8 cellular contexts compared by ENCODE assay signal in the genomic region with DNA sequence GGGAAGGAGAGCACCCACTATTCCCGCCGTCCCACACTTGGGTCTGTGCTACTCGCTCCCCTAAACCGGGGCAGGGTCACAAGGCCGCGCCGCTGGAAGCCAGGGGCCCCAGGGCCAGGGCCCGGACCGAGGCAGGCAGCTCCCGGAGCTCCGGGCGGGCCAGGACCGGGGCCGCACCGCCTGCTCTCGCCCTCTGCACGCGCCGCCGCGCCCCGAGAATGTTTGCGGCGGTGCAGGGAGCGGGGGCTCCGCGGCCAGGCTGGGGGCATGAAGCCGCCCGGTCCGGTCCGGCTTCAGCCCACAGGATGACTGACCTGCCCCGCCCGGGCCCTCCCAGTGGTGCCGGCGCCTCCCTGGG. TPM values are rescaled to one million over a fixed set of nuclear protein-coding genes. Genes with fewer than 3 reads are reported as not detected.
A peak's percentile ranks its signal among the peaks of the same experiment; 100 is the strongest.
DNase-seq lines count a peak whose midpoint lies in the region; ATAC-seq and TF ChIP-seq lines count a peak whose summit lies in the region.

No MANE protein-coding gene starts in this region.

- H3K36me3 ChIP-seq in DOHH2 (ENCODE audit: control insufficient read depth, low read length) = no peaks in the 10 kb centered on the region
- H3K36me3 ChIP-seq in KMS-11 (ENCODE audit: insufficient read depth) = no peaks in the 10 kb centered on the region

- H3K4me1 ChIP-seq in DOHH2 (ENCODE audit: control insufficient read depth, low read length) (no peaks in the 10 kb centered on the region), KMS-11 (ENCODE audit: low read depth, poor library complexity, severe bottlenecking) (peaks cover 6% of the 10 kb centered on the region)

- H3K27me3 Mint-ChIP-seq in endothelial cell (ENCODE audit: unreplicated experiment) = peaks cover 6% of the 10 kb centered on the region
- H3K27me3 Mint-ChIP-seq in osteocyte (ENCODE audit: unreplicated experiment) = peaks cover 40% of the 10 kb centered on the region

- TF ChIP-seq CTCF in DOHH2 (IDR thresholded peaks at IDR 0.05; ENCODE audit: low read depth, low read length, poor library complexity, severe bottlenecking) (no peak), KMS-11 (conservative IDR thresholded peaks at IDR 0.05; ENCODE audit: low read depth, low read length) (no peak), endothelial cell (IDR thresholded peaks at IDR 0.05; ENCODE audit: unreplicated experiment) (no peak), osteocyte (IDR thresholded peaks at IDR 0.05) (no peak)

- H3K9ac ChIP-seq in KMS-11 = peak overlapping the region; percentile 52; the same call in 1 of the 2 replicates

- H3K27me3 ChIP-seq in DOHH2 (ENCODE audit: control insufficient read depth, low read length) (peaks cover 14% of the 10 kb centered on the region), KMS-11 (ENCODE audit: insufficient read depth, low read depth) (no peaks in the 10 kb centered on the region)

- H3K27ac ChIP-seq in DOHH2 (ENCODE audit: low read depth, low read length) = no peak overlapping the region
- H3K27ac ChIP-seq in KMS-11 = no peak overlapping the region

- H3K4me3 Mint-ChIP-seq in endothelial cell (ENCODE audit: unreplicated experiment) (peak overlapping the region; percentile 86), osteocyte (ENCODE audit: unreplicated experiment) (peak overlapping the region; percentile 82)

- no peak overlapping the region for H3K27ac Mint-ChIP-seq in endothelial cell (ENCODE audit: unreplicated experiment)
- H3K27ac Mint-ChIP-seq in osteocyte (ENCODE audit: unreplicated experiment) = no peak overlapping the region

- H3K4me2 ChIP-seq in DOHH2 (ENCODE audit: low read length) (peak overlapping the region; percentile 67), KMS-11 (peak overlapping the region; percentile 51)

- no peaks in the 10 kb centered on the region for H3K9me2 ChIP-seq in DOHH2 (replicated peaks; ENCODE audit: control insufficient read depth, low read length)

- no peaks in the 10 kb centered on the region for H3F3A ChIP-seq in DOHH2 (ENCODE audit: control insufficient read depth, insufficient read depth)

- no peaks in the 10 kb centered on the region for H3K9me3 ChIP-seq in DOHH2 (ENCODE audit: control insufficient read depth, insufficient read depth, low read length)

- peak overlapping the region; percentile 96 for H2AFZ ChIP-seq in KMS-11 (ENCODE audit: low read depth)

- H4K20me1 ChIP-seq in DOHH2 (ENCODE audit: control insufficient read depth, insufficient read depth, low read depth, low read length) (no peaks in the 10 kb centered on the region), KMS-11 (ENCODE audit: insufficient read depth) (no peaks in the 10 kb centered on the region)

- H3K4me3 ChIP-seq in DOHH2 (ENCODE audit: low read length) (peak overlapping the region; percentile 51), KMS-11 (IDR thresholded peaks at IDR 0.05; ENCODE audit: insufficient read depth, low read depth, low read length) (no peak overlapping the region)

- H3K9me3 Mint-ChIP-seq in endothelial cell (ENCODE audit: unreplicated experiment) (no peaks in the 10 kb centered on the region), osteocyte (ENCODE audit: unreplicated experiment) (no peaks in the 10 kb centered on the region)

- DNase-seq in endothelial cell (ENCODE audit: low spot score) (peak; percentile 16), osteocyte (ENCODE audit: extremely low spot score, unreplicated experiment) (peak; percentile 79), retina (no peak), cerebellar cortex (ENCODE audit: low spot score) (no peak)

- ATAC-seq in GM18517 (IDR thresholded peaks at IDR 0.05; ENCODE audit: unreplicated experiment) (no peak), HG02970 (IDR thresholded peaks at IDR 0.05; ENCODE audit: low FRiP score, unreplicated experiment) (no peak)

- no peaks in the 10 kb centered on the region for H3K36me3 Mint-ChIP-seq in endothelial cell (ENCODE audit: low read depth, unreplicated experiment)
- H3K36me3 Mint-ChIP-seq in osteocyte (ENCODE audit: unreplicated experiment) = no peaks in the 10 kb centered on the region

- H3K4me1 Mint-ChIP-seq in endothelial cell (ENCODE audit: unreplicated experiment) (peaks cover 3% of the 10 kb centered on the region), osteocyte (ENCODE audit: unreplicated experiment) (peaks cover 6% of the 10 kb centered on the region)

- no peaks in the 10 kb centered on the region for H3K79me2 ChIP-seq in DOHH2 (ENCODE audit: control insufficient read depth, low read length)
- no peaks in the 10 kb centered on the region for H3K79me2 ChIP-seq in KMS-11 (ENCODE audit: insufficient read depth, low read depth)

RNA-seq across cellular contexts. Expression of gene CTSV, which starts 0.4 kb away (rescaled TPM):
- 20.4 TPM for total RNA-seq in endothelial cell (ENCODE audit: unreplicated experiment)
- 0.18 and 0.21 TPM in 2 replicates for total RNA-seq in osteocyte

Comparison
In these comparisons a context has a peak if more than half of its experiments do, and no peak if none do; other contexts are left out.
1. DNase-seq: peak in endothelial cell (single experiment) and osteocyte (single experiment); none in retina (single experiment) and cerebellar cortex (single experiment).
2. RNA of gene CTSV, which starts 0.4 kb away (total RNA-seq): 20.4 TPM in endothelial cell (single experiment); 0.18 to 0.21 TPM in osteocyte; every median in the first group is over 10 times any median in the second.